Comparison of ENCODE assay signal across 13 cellular contexts in genomic region chr6:140636698-140637402, GRCh38.
DNase-seq lines count a peak whose midpoint lies in the region; ATAC-seq and TF ChIP-seq lines count a peak whose summit lies in the region.
"Had no signal": no experiment of that assay in that cellular context is flagged by ENCODE, and none has a peak within 500 bp of the region (broad histone marks: within the 10 kb centered on the region; RNA-seq: fewer than 3 reads in every experiment).

No MANE protein-coding gene starts in this region.

- H3K27me3 ChIP-seq in gastroesophageal sphincter, result no peaks in the 10 kb centered on the region
- H3K27me3 ChIP-seq: neutrophil had no signal

- H3K4me3 Mint-ChIP-seq in natural killer cell treated with Interleukin-12 subunit alpha and Interleukin-12 subunit beta and Interleukin-15 and Interleukin-18, amount 100 ng/mL, for 72 hours, result no peak overlapping the region

- TF ChIP-seq EP300 in gastroesophageal sphincter (IDR thresholded peaks at IDR 0.05), result no peak

- no peaks in the 10 kb centered on the region for H3K27me3 Mint-ChIP-seq in natural killer cell treated with Interleukin-12 subunit alpha and Interleukin-12 subunit beta and Interleukin-15 and Interleukin-18, amount 100 ng/mL, for 72 hours

- WGBS in gastroesophageal sphincter (ENCODE audit: low coverage in 1 of 2), 2 donors, result 30 to 49% methylated on average over 2 to 4 of the region's 4 CpGs

- no peaks in the 10 kb centered on the region for H3K36me3 ChIP-seq in gastroesophageal sphincter
- H3K36me3 ChIP-seq: neutrophil had no signal

- no peaks in the 10 kb centered on the region for H3K9me3 ChIP-seq in gastroesophageal sphincter
- H3K9me3 ChIP-seq: neutrophil had no signal

- H3K4me1 ChIP-seq in gastroesophageal sphincter, result peaks cover 0 to 14% (median 0%) of the 10 kb centered on the region in 3 donors

- peak; percentile 26 for ATAC-seq in GM21515 (IDR thresholded peaks at IDR 0.05; ENCODE audit: unreplicated experiment)
- ATAC-seq in gastroesophageal sphincter, result no peak
- ATAC-seq in natural killer cell treated with Interleukin-12 subunit alpha and Interleukin-12 subunit beta and Interleukin-15 and Interleukin-18, amount 100 ng/mL, for 72 hours, result no peak

- no peak for TF ChIP-seq CTCF in gastroesophageal sphincter (IDR thresholded peaks at IDR 0.05)

- TF ChIP-seq POLR2A in gastroesophageal sphincter (IDR thresholded peaks at IDR 0.05), result no peak

- H3K27ac Mint-ChIP-seq in natural killer cell treated with Interleukin-12 subunit alpha and Interleukin-12 subunit beta and Interleukin-15 and Interleukin-18, amount 100 ng/mL, for 72 hours, result no peak overlapping the region

- peak overlapping the region in 3 of 4 donors; percentile 17 to 40 (median 28) for H3K27ac ChIP-seq in gastroesophageal sphincter
- H3K27ac ChIP-seq: C4-2B, neutrophil had no signal

- H3K4me1 Mint-ChIP-seq in natural killer cell treated with Interleukin-12 subunit alpha and Interleukin-12 subunit beta and Interleukin-15 and Interleukin-18, amount 100 ng/mL, for 72 hours (ENCODE audit: low read depth in 2 of 2), result no peaks in the 10 kb centered on the region

- DNase-seq in Caki2 (ENCODE audit: low read depth) (peak; percentile 87), NCI-H1436 treated with DMSO at 0.1 percent for 48 hours (lab: John Stamatoyannopoulos, UW) (peak; percentile 52), anterior cingulate cortex (lab: John Stamatoyannopoulos, UW) (no peak), NCI-H226 (no peak)
- DNase-seq in natural killer cell treated with Interleukin-12 subunit alpha and Interleukin-12 subunit beta and Interleukin-15 and Interleukin-18, amount 100 ng/mL, for 72 hours (ENCODE audit: low spot score), result no peak
- no peak for DNase-seq in activated naive CD4-positive, alpha-beta T cell treated with anti-CD3 and anti-CD28 coated beads, Interleukin-2, amount 50 U/mL, for 16 hours
- DNase-seq: activated CD4-positive, CD25-positive, alpha-beta regulatory T cell treated with anti-CD3 and anti-CD28 coated beads, Interleukin-2, amount 50 U/mL, for 72 hours; aorta; NK-92 treated with Interleukin-12 subunit alpha and Interleukin-12 subunit beta, amount 100 ng/mL, for 24 hours had no signal

- H3K9me3 Mint-ChIP-seq in natural killer cell treated with Interleukin-12 subunit alpha and Interleukin-12 subunit beta and Interleukin-15 and Interleukin-18, amount 100 ng/mL, for 72 hours, result peaks cover 6% of the 10 kb centered on the region

- in situ Hi-C loops in Caki2 (cut with HindIII; ENCODE audit: low pct_unique_long_range_greater_than_20kb, low sequenced_read_pairs), result no loop called here

- H3K36me3 Mint-ChIP-seq in natural killer cell treated with Interleukin-12 subunit alpha and Interleukin-12 subunit beta and Interleukin-15 and Interleukin-18, amount 100 ng/mL, for 72 hours, result no peaks in the 10 kb centered on the region

- no peak overlapping the region for H3K4me3 ChIP-seq in gastroesophageal sphincter

Comparison
In these comparisons a context has a peak if more than half of its experiments do, and no peak if none do; other contexts are left out.
1. DNase-seq: peak in Caki2 (single experiment) and NCI-H1436 treated with DMSO at 0.1 percent for 48 hours (single experiment); none in natural killer cell treated with Interleukin-12 subunit alpha and Interleukin-12 subunit beta and Interleukin-15 and Interleukin-18, amount 100 ng/mL, for 72 hours (single experiment), activated naive CD4-positive, alpha-beta T cell treated with anti-CD3 and anti-CD28 coated beads, Interleukin-2, amount 50 U/mL, for 16 hours (single experiment), anterior cingulate cortex (0 of 58) and NCI-H226 (single experiment).